In the genomic region with DNA sequence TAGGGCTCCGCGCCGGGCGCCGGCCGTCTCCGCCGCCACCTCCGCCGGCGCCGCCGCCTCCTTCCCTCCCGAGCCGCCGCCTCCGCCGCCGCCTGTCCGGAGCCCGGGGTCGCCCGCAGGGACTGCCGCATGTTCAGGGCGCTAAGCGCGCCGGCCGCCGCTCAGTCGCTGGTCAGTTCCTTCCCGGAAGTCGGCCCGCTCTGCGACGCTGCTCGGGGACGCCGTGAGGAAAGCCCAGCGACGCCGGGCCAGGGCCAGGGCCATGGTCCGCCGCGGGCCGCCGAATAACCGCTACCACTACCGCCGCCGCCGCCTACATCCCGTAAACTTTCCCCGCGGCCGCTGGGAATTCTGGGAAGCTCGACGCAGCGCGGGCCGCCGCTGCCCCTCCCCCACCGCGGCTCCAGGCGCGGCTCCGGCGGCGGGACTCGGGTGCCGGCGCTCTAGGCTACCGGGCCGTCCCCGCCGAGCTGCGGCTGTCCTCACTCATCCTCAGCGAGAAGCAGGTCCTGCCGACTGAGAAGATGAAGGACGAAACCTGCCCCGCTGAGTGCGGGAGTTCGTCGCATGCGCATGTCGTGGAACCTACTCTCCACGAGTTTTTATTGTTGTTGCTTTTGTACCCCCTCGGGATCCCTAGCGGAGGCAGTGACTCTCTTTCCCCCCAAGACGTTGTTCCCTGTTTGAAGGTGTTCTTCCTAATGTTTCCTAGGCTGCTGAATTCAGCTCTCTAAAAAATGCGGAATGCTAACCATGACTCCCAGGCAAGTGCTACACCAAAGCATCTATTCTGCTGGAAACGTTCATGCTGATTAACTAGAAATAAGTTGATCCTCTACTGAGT, we compare ENCODE assay signal across 8 cellular contexts. TPM values are rescaled to one million over a fixed set of nuclear protein-coding genes. Genes with fewer than 3 reads are reported as not detected.
A peak's percentile ranks its signal among the peaks of the same experiment; 100 is the strongest.
DNase-seq lines count a peak whose midpoint lies in the region; ATAC-seq and TF ChIP-seq lines count a peak whose summit lies in the region.

Gene SAV1, minus strand, starts transcription at position 299 of the 844 bp plus-strand sequence. CDS start 339 bp downstream, outside the sequence.

- H3K4me3 ChIP-seq in AG04450 (ENCODE audit: low read depth, low read length) (peak within 1 kb of the TSS; percentile 79), coronary artery (peak within 1 kb of the TSS; percentile 85), left lung (peak within 1 kb of the TSS; percentile 74 to 88)

- CTCF ChIA-PET in AG04450 (lab: Charles Lee), result interaction anchor here (1.0 kb wide), 1 partner anchor 55 kb away, joined by 3 read pairs; no protein-coding TSS in a partner anchor

- H3K4me1 ChIP-seq in left lung, result peaks cover 0 to 31% of the 10 kb centered on the region in 2 donors

- H3K27ac ChIP-seq in AG04450 (ENCODE audit: low read depth, low read length) (peak within 1 kb of the TSS; percentile 73), coronary artery (peak within 1 kb of the TSS; percentile 96 to 99), left lung (peak within 1 kb of the TSS; percentile 94 to 96)

- POLR2A ChIA-PET in AG04450 (lab: Yijun Ruan, JAX), result interaction anchor here (0.6 to 1.4 kb wide), 17 partner anchors 9 to 347 kb away, joined by 3 to 15 read pairs (median 5); partner anchors contain the start of gene PYGL

- intact Hi-C loops in left lung (cut with DNase I), result no loop called here

- H3K27me3 ChIP-seq in AG04450 (ENCODE audit: control insufficient read depth, insufficient read depth, low read length) (no peaks in the 10 kb centered on the region), left lung (peaks cover 0 to 3% of the 10 kb centered on the region in 2 donors)

- peaks cover 0 to 7% of the 10 kb centered on the region in 2 donors for H3K36me3 ChIP-seq in left lung

- TF ChIP-seq CTCF in AG04450 (IDR thresholded peaks at IDR 0.05; ENCODE audit: low read depth, low read length) (no peak), coronary artery (IDR thresholded peaks at IDR 0.05) (no peak), left lung (IDR thresholded peaks at IDR 0.05) (no peak)

- H3K9me3 ChIP-seq in AG04450 (ENCODE audit: control insufficient read depth, insufficient read depth, low read length), result no peaks in the 10 kb centered on the region
- no peaks in the 10 kb centered on the region for H3K9me3 ChIP-seq in left lung

- ATAC-seq in GM18868 (IDR thresholded peaks at IDR 0.05; ENCODE audit: unreplicated experiment) (peak; percentile 55), HG03103 (IDR thresholded peaks at IDR 0.05; ENCODE audit: low read depth, unreplicated experiment) (peak; percentile 44), left lung (peak; percentile 93)

- DNase-seq in AG04450 (ENCODE audit: low read depth, low spot score), result peak; percentile 75
- DNase-seq in NCI-H345 (lab: John Stamatoyannopoulos, UW), result peak; percentile 86
- DNase-seq in activated CD4-positive, alpha-beta T cell treated with anti-CD3 and anti-CD28 coated beads for 48 hours, result peak; percentile 67
- peak; percentile 88 for DNase-seq in coronary artery (ENCODE audit: low spot score)
- DNase-seq in left lung, result peak; percentile 80 to 96
- DNase-seq in stimulated activated CD4-positive, alpha-beta T cell treated with anti-CD3 and anti-CD28 coated beads, Interleukin-2, amount 100 ng/mL, for 48 hours, result peak; percentile 43 to 47

RNA-seq across cellular contexts. Expression of gene SAV1, which starts in this region (rescaled TPM):
- 27.6 and 33.8 TPM in 2 replicates for polyA plus RNA-seq in AG04450 (2011; rRNA removed)
- 14.3 and 21.4 TPM in 2 replicates for polyA minus RNA-seq in AG04450 (2011; rRNA and poly(A)+ RNA removed)
- total RNA-seq in left lung, result 10 to 100 TPM; 28.2 to 32.3 TPM

Comparison
In these comparisons a context has a peak if more than half of its experiments do, and no peak if none do; other contexts are left out.
1. Peak in every context shown above with its lines: DNase-seq, ATAC-seq, H3K4me3 ChIP-seq and H3K27ac ChIP-seq.